In the genomic region with DNA sequence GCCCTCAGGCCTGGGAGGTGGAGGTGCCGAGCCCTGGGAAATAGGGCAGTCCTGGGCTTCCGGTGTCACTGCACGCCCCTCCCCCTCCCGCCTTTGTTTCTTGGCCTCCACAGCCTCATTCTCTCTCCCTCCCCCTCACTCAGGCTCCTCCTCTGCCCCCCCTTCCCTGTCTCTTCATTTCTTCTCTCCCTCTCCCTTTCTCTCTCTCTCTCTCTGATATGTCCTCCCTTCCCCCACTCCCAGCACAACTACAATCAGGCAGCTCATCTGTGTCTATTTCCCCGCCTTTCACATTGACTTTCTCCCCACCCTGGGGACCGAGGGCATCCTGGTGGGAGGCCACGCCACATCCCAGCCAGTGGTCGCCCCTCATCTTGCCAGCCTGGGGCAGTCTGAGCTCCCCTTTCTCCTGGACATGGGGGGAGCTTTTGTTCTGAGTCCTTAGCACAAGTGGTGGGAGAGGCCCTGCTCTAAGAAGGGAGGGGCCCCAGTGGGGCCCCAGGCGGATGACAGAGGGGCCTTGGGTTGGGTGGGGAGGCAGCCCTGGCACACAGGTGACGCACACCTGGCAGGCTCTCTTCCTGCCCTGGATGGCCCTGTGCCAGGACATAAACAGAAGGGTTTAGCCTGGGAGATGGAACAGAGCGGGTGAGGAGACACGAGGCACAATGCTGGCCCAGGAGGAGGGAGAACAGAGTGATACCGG, we compare ENCODE assay signal across 9 cellular contexts. TPM values are rescaled to one million over a fixed set of nuclear protein-coding genes. Genes with fewer than 3 reads are reported as not detected.
DNase-seq lines count a peak whose midpoint lies in the region; ATAC-seq, FAIRE-seq and TF ChIP-seq lines count a peak whose summit lies in the region.
"Had no signal": no experiment of that assay in that cellular context is flagged by ENCODE, and none has a peak within 500 bp of the region (broad histone marks: within the 10 kb centered on the region; RNA-seq: fewer than 3 reads in every experiment).

No MANE protein-coding gene starts in this region.

- no peak for TF ChIP-seq POLR2A in GM12892 (IDR thresholded peaks at IDR 0.05; ENCODE audit: low read depth, low read length)

- DNase-seq in EH (ENCODE audit: low read depth) (peak; percentile 40), NCI-H748 (lab: John Stamatoyannopoulos, UW; ENCODE audit: unreplicated experiment) (peak; percentile 96), GM12892 (ENCODE audit: insufficient read length) (no peak)
- DNase-seq in activated effector memory CD4-positive, alpha-beta T cell treated with anti-CD3 and anti-CD28 coated beads, Interleukin-2, amount 50 U/mL, for 16 hours, result peak; percentile 83
- DNase-seq in stimulated activated CD4-positive, alpha-beta T cell treated with anti-CD3 and anti-CD28 coated beads, Interleukin-1b, Interleukin-23, amount 100 ng/mL, for 4 hours (ENCODE audit: low read depth in 2 of 2), result peak; percentile 30 to 39

- no peaks in the 10 kb centered on the region for H3K36me3 ChIP-seq in iPS-20b (ENCODE audit: insufficient read depth, low read depth, low read length)

- ATAC-seq in HG02870 (IDR thresholded peaks at IDR 0.05; ENCODE audit: unreplicated experiment) (no peak), GM21619 (IDR thresholded peaks at IDR 0.05; ENCODE audit: unreplicated experiment) (no peak)

- peaks cover 43% of the 10 kb centered on the region; the same call in 1 of the 2 replicates for H3K4me1 ChIP-seq in iPS-20b (ENCODE audit: insufficient read depth, low read length)

- H3K27ac ChIP-seq in iPS-20b (ENCODE audit: low read length), result peak overlapping the region; percentile 91

- H3K27me3 ChIP-seq in iPS-20b (ENCODE audit: insufficient read depth, low read length), result no peaks in the 10 kb centered on the region

- no peak for FAIRE-seq in GM12892 (lab: Jason Lieb, UNC)
- FAIRE-seq: endothelial cell of umbilical vein had no signal

- peak overlapping the region; percentile 75; the same call in 1 of the 2 replicates for H3K9ac ChIP-seq in iPS-20b (ENCODE audit: low read depth, low read length)

- H3K9me3 ChIP-seq in iPS-20b (ENCODE audit: insufficient read depth, low read depth, low read length), result no peaks in the 10 kb centered on the region

- H3K4me3 ChIP-seq in iPS-20b (ENCODE audit: low read length), result peak overlapping the region; percentile 39; the same call in 1 of the 2 replicates

RNA-seq across cellular contexts. Expression of gene IDH2, which starts 40.1 kb away (rescaled TPM):
- 147 TPM for polyA plus RNA-seq in GM12892 (2012; ENCODE audit: missing spikeins)
